Comparison of ENCODE assay signal across 8 cellular contexts in genomic region chr5:139651863-139652787, GRCh38. TPM values are rescaled to one million over a fixed set of nuclear protein-coding genes. Genes with fewer than 3 reads are reported as not detected.
DNase-seq lines count a peak whose midpoint lies in the region; ATAC-seq and TF ChIP-seq lines count a peak whose summit lies in the region.

No MANE protein-coding gene starts in this region.

- H3K4me1 Mint-ChIP-seq in osteocyte (ENCODE audit: unreplicated experiment) = peaks cover 64% of the 10 kb centered on the region

- DNase-seq in AG10803 (ENCODE audit: low read depth) = peak; percentile 84
- DNase-seq in RPMI7951 (ENCODE audit: low read depth) = peak; percentile 82
- peak; percentile 84 to 94 (median 86) for DNase-seq in adrenal gland
- DNase-seq in cardiac muscle cell (ENCODE audit: low read depth in 1 of 2, low spot score in 1 of 2) = peak; percentile 66 to 67
- DNase-seq in osteocyte (ENCODE audit: extremely low spot score, unreplicated experiment) = no peak
- DNase-seq in NCI-H1048 (lab: John Stamatoyannopoulos, UW) = no peak

- H3K27ac Mint-ChIP-seq in osteocyte (ENCODE audit: unreplicated experiment) = peak overlapping the region; percentile 95

- H3K4me3 ChIP-seq in AG10803 (ENCODE audit: low read length) (peak overlapping the region; percentile 85), adrenal gland (peak overlapping the region in 1 of 4 donors; percentile 72), cardiac muscle cell (no peak overlapping the region)

- ATAC-seq in GM19023 (IDR thresholded peaks at IDR 0.05; ENCODE audit: unreplicated experiment) (peak; percentile 35), HG03108 (IDR thresholded peaks at IDR 0.05; ENCODE audit: unreplicated experiment) (peak; percentile 45)

- peak overlapping the region; percentile 84 to 95 (median 92) for H3K27ac ChIP-seq in adrenal gland
- H3K27ac ChIP-seq in cardiac muscle cell = peak overlapping the region; percentile 99

- H3K4me3 Mint-ChIP-seq in osteocyte (ENCODE audit: unreplicated experiment) = peak overlapping the region; percentile 99

- WGBS in adrenal gland, 4 donors = 7 to 20% (median 16%) methylated on average over 23 of the region's 23 CpGs

- H3K27me3 ChIP-seq in adrenal gland (no peaks in the 10 kb centered on the region), cardiac muscle cell (no peaks in the 10 kb centered on the region)

- TF ChIP-seq POLR2A in adrenal gland (IDR thresholded peaks at IDR 0.05) = peak in 1 of 2 donors; percentile 51

- H3K36me3 ChIP-seq in adrenal gland (replicated peaks in 1 of 2) (no peaks in the 10 kb centered on the region), cardiac muscle cell (no peaks in the 10 kb centered on the region)

- H3K9me3 Mint-ChIP-seq in osteocyte (ENCODE audit: unreplicated experiment) = no peaks in the 10 kb centered on the region

- H3K9me3 ChIP-seq in adrenal gland (replicated peaks in 1 of 3) = no peaks in the 10 kb centered on the region
- H3K9me3 ChIP-seq in cardiac muscle cell (ENCODE audit: low read depth) = no peaks in the 10 kb centered on the region

- TF ChIP-seq CTCF in AG10803 (conservative IDR thresholded peaks at IDR 0.05; ENCODE audit: low read length) (no peak), adrenal gland (IDR thresholded peaks at IDR 0.05) (no peak), cardiac muscle cell (IDR thresholded peaks at IDR 0.05; ENCODE audit: low read depth, low read length) (no peak), osteocyte (IDR thresholded peaks at IDR 0.05) (no peak)

- H3K36me3 Mint-ChIP-seq in osteocyte (ENCODE audit: unreplicated experiment) = peaks cover 8% of the 10 kb centered on the region

- H3K4me1 ChIP-seq in adrenal gland (replicated peaks in 1 of 2) (peaks cover 74 to 77% of the 10 kb centered on the region in 2 donors), cardiac muscle cell (ENCODE audit: low read depth) (peaks cover 51% of the 10 kb centered on the region)

- intact Hi-C loops in adrenal gland (cut with DNase I) = no loop called here

- no peaks in the 10 kb centered on the region for H3K27me3 Mint-ChIP-seq in osteocyte (ENCODE audit: unreplicated experiment)

RNA-seq across cellular contexts. Expression of gene CXXC5, which starts 4.0 kb away (rescaled TPM):
- total RNA-seq in RPMI7951 (2014; rRNA removed; shearing (Covaris generic)) = 39.8 and 43.0 TPM in 2 replicates
- total RNA-seq in adrenal gland (10 to 100 TPM; 33.5 to 79.3 (median 42.4) TPM), cardiac muscle cell (91.9 and 122 TPM in 2 replicates), osteocyte (239 and 259 TPM in 2 replicates)
- polyA plus RNA-seq in adrenal gland (10 to 100 TPM; 17.7 to 29.8 (median 27.8) TPM), cardiac muscle cell (70.4 and 79.4 TPM in 2 replicates)

Comparison
In these comparisons a context has a peak if more than half of its experiments do, and no peak if none do; other contexts are left out.
1. DNase-seq: peak in AG10803 (single experiment), RPMI7951 (single experiment), adrenal gland (7 of 7) and cardiac muscle cell (2 of 2); none in osteocyte (single experiment) and NCI-H1048 (single experiment).